ENCODE assay signal across 2 cellular contexts in genomic region chr16:7246578-7246977, GRCh38.
TF ChIP-seq lines count a peak whose summit lies in the region.

No MANE protein-coding gene starts in this region.

TF ChIP-seq in HCT116, 20 proteins besides CTCF, POLR2A, EP300 and RAD21:
- peak; percentile 31 for TF ChIP-seq REST (IDR thresholded peaks at IDR 0.05; ENCODE audit: low read depth)
- no peak for TF ChIP-seq FOSL1 (IDR thresholded peaks at IDR 0.05; ENCODE audit: low read depth)
- TF ChIP-seq TCF7L2 (IDR thresholded peaks at IDR 0.05; ENCODE audit: borderline replicate concordance, extremely low read depth, insufficient read depth, insufficient read length) = no peak
- TF ChIP-seq ZBTB33 (IDR thresholded peaks at IDR 0.05; ENCODE audit: extremely low read depth, insufficient replicate concordance, low read length) = no peak
- TF ChIP-seq CEBPB (IDR thresholded peaks at IDR 0.05; ENCODE audit: low read depth) = no peak
TF ChIP-seq in HCT116: peak in this region for 1.

TF ChIP-seq in H1, 55 proteins besides CTCF, POLR2A, EP300 and RAD21:
- no peak for TF ChIP-seq RBBP5 (IDR thresholded peaks at IDR 0.05; ENCODE audit: borderline replicate concordance, low read depth, low read length)
- TF ChIP-seq MAFK (IDR thresholded peaks at IDR 0.05; ENCODE audit: low read depth, low read length) = no peak
- 0 out of 4 replicates have a peak, but pooled peaks of 1 of the 2 experiments have one; percentile 21 for TF ChIP-seq SIN3A (conservative IDR thresholded peaks at IDR 0.05 in 1 of 2, IDR thresholded peaks at IDR 0.05 in 1 of 2; ENCODE audit: low read depth in 1 of 2, low read length in 2 of 2)
- TF ChIP-seq SP2 (IDR thresholded peaks at IDR 0.05; ENCODE audit: low read length) = no peak
